ENCODE assay signal across 9 cellular contexts in genomic region chr6:116564921-116565872, GRCh38. TPM values are rescaled to one million over a fixed set of nuclear protein-coding genes. Genes with fewer than 3 reads are reported as not detected.
DNase-seq lines count a peak whose midpoint lies in the region; ATAC-seq, FAIRE-seq and TF ChIP-seq lines count a peak whose summit lies in the region.
"Had no signal": no experiment of that assay in that cellular context is flagged by ENCODE, and none has a peak within 500 bp of the region (broad histone marks: within the 10 kb centered on the region; RNA-seq: fewer than 3 reads in every experiment).

No MANE protein-coding gene starts in this region.

- H3K27me3 ChIP-seq in GM06990 (replicated peaks; ENCODE audit: control insufficient read depth, insufficient read depth, low read length), result no peaks in the 10 kb centered on the region
- H3K27me3 ChIP-seq in gastroesophageal sphincter, result no peaks in the 10 kb centered on the region
- H3K27me3 ChIP-seq in sigmoid colon, result no peaks in the 10 kb centered on the region

- H3K36me3 ChIP-seq in GM06990 (ENCODE audit: control insufficient read depth, insufficient read depth, low read length) (no peaks in the 10 kb centered on the region), gastroesophageal sphincter (no peaks in the 10 kb centered on the region), sigmoid colon (no peaks in the 10 kb centered on the region)

- peaks cover 12% of the 10 kb centered on the region for H3K4me1 Mint-ChIP-seq in activated CD8-positive, alpha-beta T cell treated with anti-CD3 and anti-CD28 coated beads for 36 hours (ENCODE audit: low read depth)

- intact Hi-C loops in activated CD8-positive, alpha-beta T cell treated with anti-CD3 and anti-CD28 coated beads for 36 hours (cut with micrococcal nuclease), result loop anchor here (10.0 kb wide), 1 partner anchor 280 kb away; no protein-coding TSS in a partner anchor
- intact Hi-C loops in sigmoid colon (cut with DNase I), result no loop called here

- peak; percentile 56 for ATAC-seq in activated CD8-positive, alpha-beta T cell treated with anti-CD3 and anti-CD28 coated beads for 36 hours
- ATAC-seq in gastroesophageal sphincter (peak; percentile 39), GM18498 (IDR thresholded peaks at IDR 0.05; ENCODE audit: unreplicated experiment) (no peak)

- POLR2A ChIA-PET in activated CD8-positive, alpha-beta T cell treated with anti-CD3 and anti-CD28 coated beads for 36 hours (lab: Charles Lee), result no interaction called here

- CTCF ChIA-PET in activated CD8-positive, alpha-beta T cell treated with anti-CD3 and anti-CD28 coated beads for 36 hours (lab: Charles Lee), result interaction anchor here (0.8 to 2.4 kb wide), 5 partner anchors 10 to 297 kb away, joined by 4 to 10 read pairs (median 7); no protein-coding TSS in a partner anchor

- no peaks in the 10 kb centered on the region for H3K36me3 Mint-ChIP-seq in activated CD8-positive, alpha-beta T cell treated with anti-CD3 and anti-CD28 coated beads for 36 hours (ENCODE audit: low read depth)

- no peak overlapping the region for H3K27ac Mint-ChIP-seq in activated CD8-positive, alpha-beta T cell treated with anti-CD3 and anti-CD28 coated beads for 36 hours

- FAIRE-seq in D721Med (lab: Jason Lieb, UNC), result no peak

- TF ChIP-seq POLR2A in gastroesophageal sphincter (IDR thresholded peaks at IDR 0.05) (no peak), sigmoid colon (IDR thresholded peaks at IDR 0.05) (no peak)

- peaks cover 0 to 20% (median 3%) of the 10 kb centered on the region in 3 donors for H3K4me1 ChIP-seq in gastroesophageal sphincter
- peaks cover 0 to 19% (median 13%) of the 10 kb centered on the region in 4 donors for H3K4me1 ChIP-seq in sigmoid colon

- DNase-seq in GM06990 (ENCODE audit: extremely low read depth, insufficient read length), result peak; percentile 14
- peak; percentile 30 for DNase-seq in activated CD8-positive, alpha-beta T cell treated with anti-CD3 and anti-CD28 coated beads for 36 hours
- DNase-seq in sigmoid colon, result peak; percentile 63
- no peak for DNase-seq in iPS-NIHi7 (ENCODE audit: extremely low spot score)
- DNase-seq in NOMO-1 treated with DMSO at 0.1 percent for 48 hours (lab: John Stamatoyannopoulos, UW; ENCODE audit: unreplicated experiment), result no peak
- DNase-seq in D721Med (ENCODE audit: insufficient read length, low spot score), result no peak

- no peak for TF ChIP-seq CTCF in GM06990 (IDR thresholded peaks at IDR 0.05; ENCODE audit: insufficient read depth, low read length, poor library complexity, severe bottlenecking)
- no peak for TF ChIP-seq CTCF in activated CD8-positive, alpha-beta T cell treated with anti-CD3 and anti-CD28 coated beads for 36 hours (IDR thresholded peaks at IDR 0.05)
- no peak for TF ChIP-seq CTCF in gastroesophageal sphincter (IDR thresholded peaks at IDR 0.05)
- no peak for TF ChIP-seq CTCF in sigmoid colon (IDR thresholded peaks at IDR 0.05)
- no peak for TF ChIP-seq CTCF in D721Med (IDR thresholded peaks at IDR 0.05; ENCODE audit: insufficient read depth, missing control alignments)

- no peaks in the 10 kb centered on the region for H3K9me3 Mint-ChIP-seq in activated CD8-positive, alpha-beta T cell treated with anti-CD3 and anti-CD28 coated beads for 36 hours

- peak overlapping the region; percentile 23 for H3K4me3 Mint-ChIP-seq in activated CD8-positive, alpha-beta T cell treated with anti-CD3 and anti-CD28 coated beads for 36 hours

- TF ChIP-seq EP300 in gastroesophageal sphincter (IDR thresholded peaks at IDR 0.05), result no peak
- TF ChIP-seq EP300 in sigmoid colon (IDR thresholded peaks at IDR 0.05), result no peak

- 14% methylated on average over 4 of the region's 42 CpGs; no CpG with 5 or more reads in 1 of the 2 donors for WGBS in gastroesophageal sphincter (ENCODE audit: low coverage in 1 of 2), 2 donors
- WGBS in sigmoid colon, 2 donors, result 42 to 55% methylated on average over 42 of the region's 42 CpGs

- H3K4me3 ChIP-seq in GM06990 (replicated peaks; ENCODE audit: low read depth, low read length) (no peak overlapping the region), gastroesophageal sphincter (peak overlapping the region; percentile 25 to 42), sigmoid colon (peak overlapping the region in 3 of 4 donors; percentile 34 to 44 (median 41))

- H3K27me3 Mint-ChIP-seq in activated CD8-positive, alpha-beta T cell treated with anti-CD3 and anti-CD28 coated beads for 36 hours, result peaks cover 2% of the 10 kb centered on the region

- H3K9me3 ChIP-seq in gastroesophageal sphincter (no peaks in the 10 kb centered on the region), sigmoid colon (no peaks in the 10 kb centered on the region)

- peak overlapping the region in 1 of 4 donors; percentile 13 for H3K27ac ChIP-seq in gastroesophageal sphincter
- H3K27ac ChIP-seq in sigmoid colon, result peak overlapping the region in 1 of 4 donors; percentile 30

RNA-seq across cellular contexts. Expression of gene RWDD1, which starts 6.1 kb away (rescaled TPM):
- 10 to 100 TPM; 44.3 to 46.0 TPM for total RNA-seq in activated CD8-positive, alpha-beta T cell treated with anti-CD3 and anti-CD28 coated beads for 36 hours
- 10 to 100 TPM; 56.1 to 77.3 (median 60.3) TPM for total RNA-seq in gastroesophageal sphincter
- total RNA-seq in sigmoid colon, result 100 to 1,000 TPM in 1 of 4 donors, 10 to 100 TPM in 3; 75.0 to 119 (median 89.1) TPM
- polyA plus RNA-seq in sigmoid colon, result 10 to 100 TPM; 29.5 to 73.3 (median 52.7) TPM

RNA-seq across cellular contexts. Expression of gene CALHM4, which starts 11.6 kb away (rescaled TPM):
- total RNA-seq in activated CD8-positive, alpha-beta T cell treated with anti-CD3 and anti-CD28 coated beads for 36 hours, result not detected
- total RNA-seq in gastroesophageal sphincter, result not detected
- total RNA-seq in sigmoid colon, result not detected
- not detected for polyA plus RNA-seq in sigmoid colon
- total RNA-seq: glomerular endothelial cell had no signal

RNA-seq across cellular contexts. Expression of gene TRAPPC3L, which starts 19.7 kb away (rescaled TPM):
- total RNA-seq in activated CD8-positive, alpha-beta T cell treated with anti-CD3 and anti-CD28 coated beads for 36 hours, result not detected
- total RNA-seq in gastroesophageal sphincter (not detected), sigmoid colon (not detected)
- polyA plus RNA-seq in sigmoid colon, result not detected
- total RNA-seq: glomerular endothelial cell had no signal

RNA-seq across cellular contexts. Expression of gene RSPH4A, which starts 51.1 kb away (rescaled TPM):
- under 1 TPM in 1 of 2 experiments, not detected in 1; 0.11 TPM for total RNA-seq in activated CD8-positive, alpha-beta T cell treated with anti-CD3 and anti-CD28 coated beads for 36 hours
- total RNA-seq in gastroesophageal sphincter (under 1 TPM in 2 of 4 donors, not detected in 2; 0.19 to 0.40 TPM), sigmoid colon (1 to 10 TPM in 2 of 4 donors, under 1 TPM in 2; under 0.01 to 1.1 (median 0.71) TPM)
- polyA plus RNA-seq in sigmoid colon, result under 1 TPM in 1 of 3 donors, not detected in 2; 0.19 TPM

RNA-seq across cellular contexts. Expression of gene CALHM5, which starts 53.8 kb away (rescaled TPM):
- total RNA-seq in activated CD8-positive, alpha-beta T cell treated with anti-CD3 and anti-CD28 coated beads for 36 hours, result not detected
- 1 to 10 TPM in 3 of 4 donors, under 1 TPM in 1; 0.81 to 6.0 (median 3.0) TPM for total RNA-seq in gastroesophageal sphincter
- total RNA-seq in sigmoid colon, result 1 to 10 TPM; 1.5 to 2.5 (median 1.9) TPM
- under 1 TPM; 0.23 to 0.60 (median 0.57) TPM for polyA plus RNA-seq in sigmoid colon

Comparison
In these comparisons a context has a peak if more than half of its experiments do, and no peak if none do; other contexts are left out.
1. DNase-seq: peak in GM06990 (single experiment), activated CD8-positive, alpha-beta T cell treated with anti-CD3 and anti-CD28 coated beads for 36 hours (single experiment) and sigmoid colon (single experiment); none in iPS-NIHi7 (single experiment), NOMO-1 treated with DMSO at 0.1 percent for 48 hours (single experiment) and D721Med (single experiment).